9 cellular contexts compared by ENCODE assay signal in genomic region chr2:217695033-217695520, GRCh38.
DNase-seq lines count a peak whose midpoint lies in the region; FAIRE-seq and TF ChIP-seq lines count a peak whose summit lies in the region.
"Had no signal": no experiment of that assay in that cellular context is flagged by ENCODE, and none has a peak within 500 bp of the region (broad histone marks: within the 10 kb centered on the region; RNA-seq: fewer than 3 reads in every experiment).

No MANE protein-coding gene starts in this region.

- peak overlapping the region; percentile 79 for H3K27ac ChIP-seq in astrocyte (ENCODE audit: low read depth, low read length)
- H3K27ac ChIP-seq in hepatocyte, result peak overlapping the region; percentile 56
- peak overlapping the region in 3 of 4 donors; percentile 1 to 84 (median 52) for H3K27ac ChIP-seq in tibial nerve

- DNase-seq in HT1080 (ENCODE audit: low read depth), result peak; percentile 70
- DNase-seq in astrocyte (ENCODE audit: low read depth), result peak; percentile 93
- DNase-seq in hepatocyte (ENCODE audit: low spot score), result peak; percentile 48
- DNase-seq in tibial nerve (ENCODE audit: low spot score in 2 of 2), result no peak
- no peak for DNase-seq in HuH-7 (ENCODE audit: low spot score)
- no peak for DNase-seq in NCI-H2227 treated with DMSO at 0.1 percent for 48 hours (lab: John Stamatoyannopoulos, UW)
- no peak for DNase-seq in HEK293T (ENCODE audit: extremely low spot score)
- DNase-seq: hypothalamus, NCI-H2029 treated with DMSO at 0.1 percent for 48 hours had no signal

- TF ChIP-seq EP300 in tibial nerve (IDR thresholded peaks at IDR 0.05), result peak in 1 of 2 donors; percentile 80

- peaks cover 6% of the 10 kb centered on the region for H3K27me3 Mint-ChIP-seq in astrocyte (ENCODE audit: low read depth, unreplicated experiment)

- H3K79me2 ChIP-seq in astrocyte (ENCODE audit: insufficient read depth, low read length) (no peaks in the 10 kb centered on the region), hepatocyte (no peaks in the 10 kb centered on the region)

- H3K4me1 Mint-ChIP-seq in astrocyte (ENCODE audit: low read depth, unreplicated experiment), result peaks cover 31% of the 10 kb centered on the region

- FAIRE-seq in astrocyte (lab: Jason Lieb, UNC), result peak; percentile 98

- H3K9me2 ChIP-seq in hepatocyte (replicated peaks; ENCODE audit: insufficient read depth), result no peaks in the 10 kb centered on the region

- peaks cover 27% of the 10 kb centered on the region for H3K36me3 Mint-ChIP-seq in astrocyte (ENCODE audit: low read depth, unreplicated experiment)

- H2AFZ ChIP-seq in astrocyte (ENCODE audit: low read depth, low read length) (peak overlapping the region; percentile 31), hepatocyte (no peak overlapping the region)

- H3K4me1 ChIP-seq in astrocyte (ENCODE audit: insufficient read depth, low read length), result peaks cover 26% of the 10 kb centered on the region
- no peaks in the 10 kb centered on the region for H3K4me1 ChIP-seq in hepatocyte (ENCODE audit: insufficient read depth)
- H3K4me1 ChIP-seq in tibial nerve, result peaks cover 0 to 49% (median 1%) of the 10 kb centered on the region in 4 donors

- peak overlapping the region; percentile 59 for H3K27ac Mint-ChIP-seq in astrocyte (ENCODE audit: unreplicated experiment)

- H3K36me3 ChIP-seq in astrocyte (ENCODE audit: insufficient read depth, low read length), result no peaks in the 10 kb centered on the region
- no peaks in the 10 kb centered on the region for H3K36me3 ChIP-seq in hepatocyte (replicated peaks; ENCODE audit: insufficient read depth, low read depth)
- H3K36me3 ChIP-seq in tibial nerve, result no peaks in the 10 kb centered on the region

- no peaks in the 10 kb centered on the region for H3K9me3 ChIP-seq in astrocyte (ENCODE audit: insufficient read depth, low read depth, low read length)
- H3K9me3 ChIP-seq in hepatocyte (ENCODE audit: low read depth), result no peaks in the 10 kb centered on the region
- H3K9me3 ChIP-seq in tibial nerve, result no peaks in the 10 kb centered on the region

- H3K27me3 ChIP-seq in astrocyte (ENCODE audit: insufficient read depth, low read length) (no peaks in the 10 kb centered on the region), hepatocyte (no peaks in the 10 kb centered on the region), tibial nerve (no peaks in the 10 kb centered on the region)

- peak overlapping the region; percentile 43 for H3K4me2 ChIP-seq in astrocyte (ENCODE audit: low read length)
- no peak overlapping the region for H3K4me2 ChIP-seq in hepatocyte

- H3K9ac ChIP-seq in astrocyte (ENCODE audit: low read length), result peak overlapping the region; percentile 49

- no peak for TF ChIP-seq POLR2A in tibial nerve (IDR thresholded peaks at IDR 0.05)

- H3K4me3 ChIP-seq in astrocyte (ENCODE audit: insufficient read depth, low read depth, low read length), result no peak overlapping the region
- no peak overlapping the region for H3K4me3 ChIP-seq in hepatocyte
- H3K4me3 ChIP-seq in tibial nerve, result no peak overlapping the region

- CTCF ChIA-PET in HEK293T (lab: Yijun Ruan, JAX), result interaction anchor here (1.3 kb wide), 1 partner anchor 44 kb away, joined by 3 read pairs; no protein-coding TSS in a partner anchor

- WGBS in hepatocyte (ENCODE audit: low lambda C conversion rate, missing lambda C conversion rate), result 89% methylated on average over 3 of the region's 3 CpGs
- 27 to 36% methylated on average over 3 of the region's 3 CpGs for WGBS in tibial nerve, 2 donors

- H4K20me1 ChIP-seq in astrocyte (ENCODE audit: insufficient read depth, low read length) (no peaks in the 10 kb centered on the region), hepatocyte (ENCODE audit: insufficient read depth, poor library complexity, severe bottlenecking) (no peaks in the 10 kb centered on the region)

- no peak for TF ChIP-seq CTCF in astrocyte (IDR thresholded peaks at IDR 0.05; ENCODE audit: insufficient read depth, low read depth, low read length)
- TF ChIP-seq CTCF in hepatocyte (IDR thresholded peaks at IDR 0.05; ENCODE audit: poor library complexity), result no peak
- no peak for TF ChIP-seq CTCF in tibial nerve (IDR thresholded peaks at IDR 0.05)

- no peak overlapping the region for H3K4me3 Mint-ChIP-seq in astrocyte (ENCODE audit: unreplicated experiment)

- H3K9me3 Mint-ChIP-seq in astrocyte (ENCODE audit: unreplicated experiment), result peaks cover 8% of the 10 kb centered on the region

- POLR2A ChIA-PET in HEK293T (lab: Yijun Ruan, JAX), result no interaction called here

TF ChIP-seq in HEK293T, 16 proteins besides CTCF, POLR2A, EP300 and RAD21:
- TF ChIP-seq SP1 (IDR thresholded peaks at IDR 0.05) (no peak), FOXK2 (IDR thresholded peaks at IDR 0.05) (no peak), ZNF384 (IDR thresholded peaks at IDR 0.05) (no peak), ELF4 (IDR thresholded peaks at IDR 0.05) (no peak), NFRKB (IDR thresholded peaks at IDR 0.05) (no peak), CTBP1 (IDR thresholded peaks at IDR 0.05; ENCODE audit: borderline replicate concordance) (no peak)

Comparison
In these comparisons a context has a peak if more than half of its experiments do, and no peak if none do; other contexts are left out.
1. DNase-seq: peak in HT1080 (single experiment), astrocyte (single experiment) and hepatocyte (single experiment); none in tibial nerve (0 of 2), HuH-7 (single experiment), NCI-H2227 treated with DMSO at 0.1 percent for 48 hours (single experiment) and HEK293T (single experiment).
2. Peak in every context shown above with its lines, with median percentiles within 50 percentile points of each other: H3K27ac ChIP-seq.